1 cellular context compared by ENCODE assay signal in the genomic region with DNA sequence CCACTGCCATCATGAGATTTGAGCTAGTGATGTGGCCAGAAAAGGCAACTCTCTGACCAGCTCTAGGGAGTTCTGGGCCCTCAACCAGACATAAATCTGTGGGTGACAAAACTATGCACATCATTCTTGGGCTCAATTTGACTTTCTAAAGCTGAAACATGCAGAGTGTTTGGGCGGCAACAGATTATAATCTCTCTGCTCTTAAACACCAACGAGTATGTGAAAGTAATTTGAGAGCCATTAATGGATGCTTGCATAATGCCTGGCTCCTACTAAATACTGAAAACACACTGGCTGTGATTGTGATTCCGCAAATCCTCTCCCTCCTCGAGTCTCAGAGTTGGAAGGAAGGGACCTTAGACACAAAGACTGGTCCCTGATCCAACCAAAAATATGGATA.
TF ChIP-seq lines count a peak whose summit lies in the region.

No MANE protein-coding gene starts in this region.

TF ChIP-seq in HEK293, 187 proteins besides CTCF, POLR2A, EP300 and RAD21 (continued from another document and continues in another):
- TF ChIP-seq, protein P1, sequence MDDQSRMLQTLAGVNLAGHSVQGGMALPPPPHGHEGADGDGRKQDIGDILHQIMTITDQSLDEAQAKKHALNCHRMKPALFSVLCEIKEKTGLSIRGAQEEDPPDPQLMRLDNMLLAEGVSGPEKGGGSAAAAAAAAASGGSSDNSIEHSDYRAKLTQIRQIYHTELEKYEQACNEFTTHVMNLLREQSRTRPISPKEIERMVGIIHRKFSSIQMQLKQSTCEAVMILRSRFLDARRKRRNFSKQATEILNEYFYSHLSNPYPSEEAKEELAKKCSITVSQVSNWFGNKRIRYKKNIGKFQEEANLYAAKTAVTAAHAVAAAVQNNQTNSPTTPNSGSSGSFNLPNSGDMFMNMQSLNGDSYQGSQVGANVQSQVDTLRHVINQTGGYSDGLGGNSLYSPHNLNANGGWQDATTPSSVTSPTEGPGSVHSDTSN (CRISPR knock-in tag; IDR thresholded peaks at IDR 0.05): no peak
- TF ChIP-seq, protein P2, sequence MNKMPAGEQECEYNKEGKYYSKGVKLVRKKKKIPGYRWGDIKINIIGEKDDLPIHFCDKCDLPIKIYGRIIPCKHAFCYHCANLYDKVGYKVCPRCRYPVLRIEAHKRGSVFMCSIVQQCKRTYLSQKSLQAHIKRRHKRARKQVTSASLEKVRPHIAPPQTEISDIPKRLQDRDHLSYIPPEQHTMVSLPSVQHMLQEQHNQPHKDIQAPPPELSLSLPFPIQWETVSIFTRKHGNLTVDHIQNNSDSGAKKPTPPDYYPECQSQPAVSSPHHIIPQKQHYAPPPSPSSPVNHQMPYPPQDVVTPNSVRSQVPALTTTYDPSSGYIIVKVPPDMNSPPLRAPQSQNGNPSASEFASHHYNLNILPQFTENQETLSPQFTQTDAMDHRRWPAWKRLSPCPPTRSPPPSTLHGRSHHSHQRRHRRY (tag by site-specific recombination; IDR thresholded peaks at IDR 0.05): no peak
- no peak for TF ChIP-seq ZNF561 (tag by site-specific recombination; IDR thresholded peaks at IDR 0.05; ENCODE audit: borderline replicate concordance)
- 0 out of 2 replicates have a peak, but pooled peaks have one; percentile 41 for TF ChIP-seq ZSCAN23 (tag by site-specific recombination; IDR thresholded peaks at IDR 0.05)
- no peak for TF ChIP-seq ZNF350 (tag by site-specific recombination; IDR thresholded peaks at IDR 0.05)
- TF ChIP-seq ZNF560 (tag by site-specific recombination; IDR thresholded peaks at IDR 0.05; ENCODE audit: borderline replicate concordance): no peak
- TF ChIP-seq KLF9 (tag by site-specific recombination; IDR thresholded peaks at IDR 0.05; ENCODE audit: low read depth): no peak
- TF ChIP-seq GLIS1 (tag by site-specific recombination; IDR thresholded peaks at IDR 0.05): no peak
- no peak for TF ChIP-seq ZNF133 (tag by site-specific recombination; IDR thresholded peaks at IDR 0.05)
- TF ChIP-seq WT1 (tag by site-specific recombination; IDR thresholded peaks at IDR 0.05): peak; percentile 77
- no peak for TF ChIP-seq ZNF202 (tag by site-specific recombination; IDR thresholded peaks at IDR 0.05; ENCODE audit: borderline replicate concordance)
- TF ChIP-seq, protein P3, sequence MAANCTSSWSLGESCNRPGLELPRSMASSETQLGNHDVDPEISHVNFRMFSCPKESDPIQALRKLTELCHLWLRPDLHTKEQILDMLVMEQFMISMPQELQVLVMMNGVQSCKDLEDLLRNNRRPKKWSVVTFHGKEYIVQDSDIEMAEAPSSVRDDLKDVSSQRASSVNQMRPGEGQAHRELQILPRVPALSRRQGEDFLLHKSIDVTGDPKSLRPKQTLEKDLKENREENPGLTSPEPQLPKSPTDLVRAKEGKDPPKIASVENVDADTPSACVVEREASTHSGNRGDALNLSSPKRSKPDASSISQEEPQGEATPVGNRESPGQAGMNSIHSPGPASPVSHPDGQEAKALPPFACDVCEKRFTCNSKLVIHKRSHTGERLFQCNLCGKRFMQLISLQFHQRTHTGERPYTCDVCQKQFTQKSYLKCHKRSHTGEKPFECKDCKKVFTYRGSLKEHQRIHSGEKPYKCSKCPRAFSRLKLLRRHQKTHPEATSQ (tag by site-specific recombination; IDR thresholded peaks at IDR 0.05): no peak
- peak; percentile 83 for TF ChIP-seq ZEB2 (tag by site-specific recombination; IDR thresholded peaks at IDR 0.05)
- TF ChIP-seq ZNF596 (tag by site-specific recombination; IDR thresholded peaks at IDR 0.05): no peak
- TF ChIP-seq, protein P4, sequence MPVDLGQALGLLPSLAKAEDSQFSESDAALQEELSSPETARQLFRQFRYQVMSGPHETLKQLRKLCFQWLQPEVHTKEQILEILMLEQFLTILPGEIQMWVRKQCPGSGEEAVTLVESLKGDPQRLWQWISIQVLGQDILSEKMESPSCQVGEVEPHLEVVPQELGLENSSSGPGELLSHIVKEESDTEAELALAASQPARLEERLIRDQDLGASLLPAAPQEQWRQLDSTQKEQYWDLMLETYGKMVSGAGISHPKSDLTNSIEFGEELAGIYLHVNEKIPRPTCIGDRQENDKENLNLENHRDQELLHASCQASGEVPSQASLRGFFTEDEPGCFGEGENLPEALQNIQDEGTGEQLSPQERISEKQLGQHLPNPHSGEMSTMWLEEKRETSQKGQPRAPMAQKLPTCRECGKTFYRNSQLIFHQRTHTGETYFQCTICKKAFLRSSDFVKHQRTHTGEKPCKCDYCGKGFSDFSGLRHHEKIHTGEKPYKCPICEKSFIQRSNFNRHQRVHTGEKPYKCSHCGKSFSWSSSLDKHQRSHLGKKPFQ (tag by site-specific recombination; IDR thresholded peaks at IDR 0.05): no peak
- no peak for TF ChIP-seq ZNF214 (tag by site-specific recombination; IDR thresholded peaks at IDR 0.05; ENCODE audit: borderline replicate concordance)
- no peak for TF ChIP-seq REPIN1 (tag by site-specific recombination; IDR thresholded peaks at IDR 0.05; ENCODE audit: low read depth)
- no peak for TF ChIP-seq ZNF140 (tag by site-specific recombination; IDR thresholded peaks at IDR 0.05)
- TF ChIP-seq, protein P5, sequence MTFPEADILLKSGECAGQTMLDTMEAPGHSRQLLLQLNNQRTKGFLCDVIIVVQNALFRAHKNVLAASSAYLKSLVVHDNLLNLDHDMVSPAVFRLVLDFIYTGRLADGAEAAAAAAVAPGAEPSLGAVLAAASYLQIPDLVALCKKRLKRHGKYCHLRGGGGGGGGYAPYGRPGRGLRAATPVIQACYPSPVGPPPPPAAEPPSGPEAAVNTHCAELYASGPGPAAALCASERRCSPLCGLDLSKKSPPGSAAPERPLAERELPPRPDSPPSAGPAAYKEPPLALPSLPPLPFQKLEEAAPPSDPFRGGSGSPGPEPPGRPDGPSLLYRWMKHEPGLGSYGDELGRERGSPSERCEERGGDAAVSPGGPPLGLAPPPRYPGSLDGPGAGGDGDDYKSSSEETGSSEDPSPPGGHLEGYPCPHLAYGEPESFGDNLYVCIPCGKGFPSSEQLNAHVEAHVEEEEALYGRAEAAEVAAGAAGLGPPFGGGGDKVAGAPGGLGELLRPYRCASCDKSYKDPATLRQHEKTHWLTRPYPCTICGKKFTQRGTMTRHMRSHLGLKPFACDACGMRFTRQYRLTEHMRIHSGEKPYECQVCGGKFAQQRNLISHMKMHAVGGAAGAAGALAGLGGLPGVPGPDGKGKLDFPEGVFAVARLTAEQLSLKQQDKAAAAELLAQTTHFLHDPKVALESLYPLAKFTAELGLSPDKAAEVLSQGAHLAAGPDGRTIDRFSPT (tag by site-specific recombination; IDR thresholded peaks at IDR 0.05): no peak
- no peak for TF ChIP-seq ZNF266 (tag by site-specific recombination; IDR thresholded peaks at IDR 0.05; ENCODE audit: low read depth)
- TF ChIP-seq, protein P6, sequence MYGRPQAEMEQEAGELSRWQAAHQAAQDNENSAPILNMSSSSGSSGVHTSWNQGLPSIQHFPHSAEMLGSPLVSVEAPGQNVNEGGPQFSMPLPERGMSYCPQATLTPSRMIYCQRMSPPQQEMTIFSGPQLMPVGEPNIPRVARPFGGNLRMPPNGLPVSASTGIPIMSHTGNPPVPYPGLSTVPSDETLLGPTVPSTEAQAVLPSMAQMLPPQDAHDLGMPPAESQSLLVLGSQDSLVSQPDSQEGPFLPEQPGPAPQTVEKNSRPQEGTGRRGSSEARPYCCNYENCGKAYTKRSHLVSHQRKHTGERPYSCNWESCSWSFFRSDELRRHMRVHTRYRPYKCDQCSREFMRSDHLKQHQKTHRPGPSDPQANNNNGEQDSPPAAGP (tag by site-specific recombination; IDR thresholded peaks at IDR 0.05): no peak
- no peak for TF ChIP-seq ZNF626 (tag by site-specific recombination; IDR thresholded peaks at IDR 0.05)
- 0 out of 2 replicates have a peak, but pooled peaks have one; percentile 4 for TF ChIP-seq IKZF3 (tag by site-specific recombination; IDR thresholded peaks at IDR 0.05)
- 0 out of 2 replicates have a peak, but pooled peaks have one; percentile 31 for TF ChIP-seq FEZF1 (tag by site-specific recombination; IDR thresholded peaks at IDR 0.05)
- 0 out of 2 replicates have a peak, but pooled peaks have one; percentile 29 for TF ChIP-seq TRIM28 (IDR thresholded peaks at IDR 0.05; ENCODE audit: borderline replicate concordance, low read length)
- TF ChIP-seq ZNF660 (tag by site-specific recombination; IDR thresholded peaks at IDR 0.05): no peak
- TF ChIP-seq, protein P7, sequence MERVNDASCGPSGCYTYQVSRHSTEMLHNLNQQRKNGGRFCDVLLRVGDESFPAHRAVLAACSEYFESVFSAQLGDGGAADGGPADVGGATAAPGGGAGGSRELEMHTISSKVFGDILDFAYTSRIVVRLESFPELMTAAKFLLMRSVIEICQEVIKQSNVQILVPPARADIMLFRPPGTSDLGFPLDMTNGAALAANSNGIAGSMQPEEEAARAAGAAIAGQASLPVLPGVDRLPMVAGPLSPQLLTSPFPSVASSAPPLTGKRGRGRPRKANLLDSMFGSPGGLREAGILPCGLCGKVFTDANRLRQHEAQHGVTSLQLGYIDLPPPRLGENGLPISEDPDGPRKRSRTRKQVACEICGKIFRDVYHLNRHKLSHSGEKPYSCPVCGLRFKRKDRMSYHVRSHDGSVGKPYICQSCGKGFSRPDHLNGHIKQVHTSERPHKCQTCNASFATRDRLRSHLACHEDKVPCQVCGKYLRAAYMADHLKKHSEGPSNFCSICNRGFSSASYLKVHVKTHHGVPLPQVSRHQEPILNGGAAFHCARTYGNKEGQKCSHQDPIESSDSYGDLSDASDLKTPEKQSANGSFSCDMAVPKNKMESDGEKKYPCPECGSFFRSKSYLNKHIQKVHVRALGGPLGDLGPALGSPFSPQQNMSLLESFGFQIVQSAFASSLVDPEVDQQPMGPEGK (tag by site-specific recombination; IDR thresholded peaks at IDR 0.05): peak; percentile 39; the same call in 1 of the 2 replicates
- TF ChIP-seq ZNF302 (tag by site-specific recombination; IDR thresholded peaks at IDR 0.05; ENCODE audit: low read depth): no peak
- TF ChIP-seq ZNF548 (tag by site-specific recombination; IDR thresholded peaks at IDR 0.05): no peak
- no peak for TF ChIP-seq ZFP37 (tag by site-specific recombination; IDR thresholded peaks at IDR 0.05)
- no peak for TF ChIP-seq ZNF792 (tag by site-specific recombination; IDR thresholded peaks at IDR 0.05)
- no peak for TF ChIP-seq ZNF776 (tag by site-specific recombination; IDR thresholded peaks at IDR 0.05; ENCODE audit: borderline replicate concordance)
- TF ChIP-seq, protein P8, sequence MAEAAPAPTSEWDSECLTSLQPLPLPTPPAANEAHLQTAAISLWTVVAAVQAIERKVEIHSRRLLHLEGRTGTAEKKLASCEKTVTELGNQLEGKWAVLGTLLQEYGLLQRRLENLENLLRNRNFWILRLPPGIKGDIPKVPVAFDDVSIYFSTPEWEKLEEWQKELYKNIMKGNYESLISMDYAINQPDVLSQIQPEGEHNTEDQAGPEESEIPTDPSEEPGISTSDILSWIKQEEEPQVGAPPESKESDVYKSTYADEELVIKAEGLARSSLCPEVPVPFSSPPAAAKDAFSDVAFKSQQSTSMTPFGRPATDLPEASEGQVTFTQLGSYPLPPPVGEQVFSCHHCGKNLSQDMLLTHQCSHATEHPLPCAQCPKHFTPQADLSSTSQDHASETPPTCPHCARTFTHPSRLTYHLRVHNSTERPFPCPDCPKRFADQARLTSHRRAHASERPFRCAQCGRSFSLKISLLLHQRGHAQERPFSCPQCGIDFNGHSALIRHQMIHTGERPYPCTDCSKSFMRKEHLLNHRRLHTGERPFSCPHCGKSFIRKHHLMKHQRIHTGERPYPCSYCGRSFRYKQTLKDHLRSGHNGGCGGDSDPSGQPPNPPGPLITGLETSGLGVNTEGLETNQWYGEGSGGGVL (tag by site-specific recombination; IDR thresholded peaks at IDR 0.05): no peak
- no peak for TF ChIP-seq ZBTB48 (tag by site-specific recombination; IDR thresholded peaks at IDR 0.05)
- TF ChIP-seq ZNF843 (tag by site-specific recombination; IDR thresholded peaks at IDR 0.05): 0 out of 2 replicates have a peak, but pooled peaks have one; percentile 29
- TF ChIP-seq ZFHX2 (tag by site-specific recombination; conservative IDR thresholded peaks at IDR 0.05): peak; percentile 84
- TF ChIP-seq ZBTB7A (tag by site-specific recombination; IDR thresholded peaks at IDR 0.05; ENCODE audit: low read depth): no peak
- no peak for TF ChIP-seq ZNF175 (tag by site-specific recombination; IDR thresholded peaks at IDR 0.05)
- TF ChIP-seq, protein P9, sequence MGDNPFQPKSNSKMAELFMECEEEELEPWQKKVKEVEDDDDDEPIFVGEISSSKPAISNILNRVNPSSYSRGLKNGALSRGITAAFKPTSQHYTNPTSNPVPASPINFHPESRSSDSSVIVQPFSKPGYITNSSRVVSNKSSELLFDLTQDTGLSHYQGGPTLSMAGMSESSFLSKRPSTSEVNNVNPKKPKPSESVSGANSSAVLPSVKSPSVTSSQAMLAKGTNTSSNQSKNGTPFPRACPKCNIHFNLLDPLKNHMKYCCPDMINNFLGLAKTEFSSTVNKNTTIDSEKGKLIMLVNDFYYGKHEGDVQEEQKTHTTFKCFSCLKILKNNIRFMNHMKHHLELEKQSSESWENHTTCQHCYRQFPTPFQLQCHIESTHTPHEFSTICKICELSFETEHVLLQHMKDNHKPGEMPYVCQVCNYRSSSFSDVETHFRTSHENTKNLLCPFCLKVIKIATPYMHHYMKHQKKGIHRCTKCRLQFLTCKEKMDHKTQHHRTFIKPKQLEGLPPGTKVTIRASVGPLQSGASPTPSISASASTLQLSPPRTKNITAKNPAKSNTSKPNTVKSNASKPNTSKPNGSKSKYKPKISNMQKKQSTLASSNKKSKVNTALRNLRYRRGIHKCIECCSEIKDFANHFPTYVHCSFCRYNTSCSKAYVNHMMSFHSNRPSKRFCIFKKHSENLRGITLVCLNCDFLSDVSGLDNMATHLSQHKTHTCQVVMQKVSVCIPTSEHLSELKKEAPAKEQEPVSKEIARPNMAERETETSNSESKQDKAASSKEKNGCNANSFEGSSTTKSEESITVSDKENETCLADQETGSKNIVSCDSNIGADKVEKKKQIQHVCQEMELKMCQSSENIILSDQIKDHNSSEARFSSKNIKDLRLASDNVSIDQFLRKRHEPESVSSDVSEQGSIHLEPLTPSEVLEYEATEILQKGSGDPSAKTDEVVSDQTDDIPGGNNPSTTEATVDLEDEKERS (tag by site-specific recombination; IDR thresholded peaks at IDR 0.05): no peak
- TF ChIP-seq, protein P10, sequence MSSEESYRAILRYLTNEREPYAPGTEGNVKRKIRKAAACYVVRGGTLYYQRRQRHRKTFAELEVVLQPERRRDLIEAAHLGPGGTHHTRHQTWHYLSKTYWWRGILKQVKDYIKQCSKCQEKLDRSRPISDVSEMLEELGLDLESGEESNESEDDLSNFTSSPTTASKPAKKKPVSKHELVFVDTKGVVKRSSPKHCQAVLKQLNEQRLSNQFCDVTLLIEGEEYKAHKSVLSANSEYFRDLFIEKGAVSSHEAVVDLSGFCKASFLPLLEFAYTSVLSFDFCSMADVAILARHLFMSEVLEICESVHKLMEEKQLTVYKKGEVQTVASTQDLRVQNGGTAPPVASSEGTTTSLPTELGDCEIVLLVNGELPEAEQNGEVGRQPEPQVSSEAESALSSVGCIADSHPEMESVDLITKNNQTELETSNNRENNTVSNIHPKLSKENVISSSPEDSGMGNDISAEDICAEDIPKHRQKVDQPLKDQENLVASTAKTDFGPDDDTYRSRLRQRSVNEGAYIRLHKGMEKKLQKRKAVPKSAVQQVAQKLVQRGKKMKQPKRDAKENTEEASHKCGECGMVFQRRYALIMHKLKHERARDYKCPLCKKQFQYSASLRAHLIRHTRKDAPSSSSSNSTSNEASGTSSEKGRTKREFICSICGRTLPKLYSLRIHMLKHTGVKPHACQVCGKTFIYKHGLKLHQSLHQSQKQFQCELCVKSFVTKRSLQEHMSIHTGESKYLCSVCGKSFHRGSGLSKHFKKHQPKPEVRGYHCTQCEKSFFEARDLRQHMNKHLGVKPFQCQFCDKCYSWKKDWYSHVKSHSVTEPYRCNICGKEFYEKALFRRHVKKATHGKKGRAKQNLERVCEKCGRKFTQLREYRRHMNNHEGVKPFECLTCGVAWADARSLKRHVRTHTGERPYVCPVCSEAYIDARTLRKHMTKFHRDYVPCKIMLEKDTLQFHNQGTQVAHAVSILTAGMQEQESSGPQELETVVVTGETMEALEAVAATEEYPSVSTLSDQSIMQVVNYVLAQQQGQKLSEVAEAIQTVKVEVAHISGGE (tag by site-specific recombination; conservative IDR thresholded peaks at IDR 0.05; ENCODE audit: low read depth): no peak
